In genomic region chr9:135244751-135245221, GRCh38 we compare ENCODE assay signal across 19 cellular contexts.
A peak's percentile ranks its signal among the peaks of the same experiment; 100 is the strongest.
DNase-seq lines count a peak whose midpoint lies in the region; ATAC-seq, FAIRE-seq and TF ChIP-seq lines count a peak whose summit lies in the region.
"Had no signal": no experiment of that assay in that cellular context is flagged by ENCODE, and none has a peak within 500 bp of the region (broad histone marks: within the 10 kb centered on the region; RNA-seq: fewer than 3 reads in every experiment).

No MANE protein-coding gene starts in this region.

- peak overlapping the region; percentile 87; the same call in 1 of the 2 replicates for H3K27ac Mint-ChIP-seq in WTC11
- H3K27ac Mint-ChIP-seq: activated CD4-positive, alpha-beta memory T cell treated with anti-CD3 and anti-CD28 coated beads for 36 hours; activated naive CD8-positive, alpha-beta T cell treated with anti-CD3 and anti-CD28 coated beads, Interleukin-2, amount 50 U/mL, for 24 hours; activated T-helper 1 cell treated with anti-CD3 and anti-CD28 coated beads, Interleukin-12 subunit alpha, Interleukin-12 subunit beta, Interleukin-2, Interleukin-4 antibody, amounts not matched to agents 30 ng/mL and 10 ng/mL and 1 ng/mL, durations not matched to agents 14 hours and 24 hours and 36 hours; stimulated activated effector memory CD8-positive, alpha-beta T cell treated with anti-CD3 and anti-CD28 coated beads, Interleukin-12 subunit alpha, Interleukin-12 subunit beta, amount 100 ng/mL, for 72 hours; type B pancreatic cell had no signal

- H3K36me3 Mint-ChIP-seq in WTC11 = no peaks in the 10 kb centered on the region
- H3K36me3 Mint-ChIP-seq: activated CD4-positive, alpha-beta memory T cell treated with anti-CD3 and anti-CD28 coated beads for 36 hours; stimulated activated effector memory CD8-positive, alpha-beta T cell treated with anti-CD3 and anti-CD28 coated beads, Interleukin-12 subunit alpha, Interleukin-12 subunit beta, amount 100 ng/mL, for 72 hours; type B pancreatic cell had no signal

- no peaks in the 10 kb centered on the region; the same call in 1 of the 2 replicates for H3K27me3 Mint-ChIP-seq in WTC11 (ENCODE audit: low read depth)

- TF ChIP-seq CTCF in WTC11 (IDR thresholded peaks at IDR 0.05) (no peak), kidney (IDR thresholded peaks at IDR 0.05; ENCODE audit: borderline replicate concordance, extremely low read depth, insufficient read depth) (no peak)

- H3K36me3 ChIP-seq in kidney (ENCODE audit: control insufficient read depth in 1 of 2, insufficient read depth in 2 of 2, low read length in 2 of 2) = no peaks in the 10 kb centered on the region

- POLR2A ChIA-PET in WTC11 (lab: Charles Lee) = no interaction called here

- no peak overlapping the region for H3K27ac ChIP-seq in kidney (ENCODE audit: low read depth in 2 of 2, low read length in 2 of 2)
- peak overlapping the region; percentile 72 for H3K27ac ChIP-seq in temporal lobe (ENCODE audit: low read depth, low read length)
- H3K27ac ChIP-seq: 22Rv1, C4-2B, PC-9 had no signal

- peak; percentile 43 for DNase-seq in NCI-H2029 (lab: John Stamatoyannopoulos, UW)
- no peak for DNase-seq in NCI-H2029 treated with DMSO at 0.1 percent for 48 hours (lab: John Stamatoyannopoulos, UW)
- no peak for DNase-seq in WTC11 (ENCODE audit: low spot score)
- peak; percentile 49 for DNase-seq in kidney
- no peak for DNase-seq in urothelium cell line (ENCODE audit: low spot score)
- DNase-seq: activated CD4-positive, alpha-beta memory T cell treated with anti-CD3 and anti-CD28 coated beads for 36 hours; activated naive CD8-positive, alpha-beta T cell treated with anti-CD3 and anti-CD28 coated beads, Interleukin-2, amount 50 U/mL, for 24 hours; hippocampal formation; Kasumi-1; PC-9 had no signal

- ATAC-seq in WTC11 (no peak), HG03565 (IDR thresholded peaks at IDR 0.05; ENCODE audit: unreplicated experiment) (no peak), SK-N-SH treated with all-trans-retinoic acid at 6 μM for 48 hours (no peak)
- ATAC-seq: activated naive CD8-positive, alpha-beta T cell treated with anti-CD3 and anti-CD28 coated beads, Interleukin-2, amount 50 U/mL, for 24 hours; stimulated activated effector memory CD8-positive, alpha-beta T cell treated with anti-CD3 and anti-CD28 coated beads, Interleukin-12 subunit alpha, Interleukin-12 subunit beta, amount 100 ng/mL, for 72 hours had no signal

- intact Hi-C loops in kidney (cut with DNase I) = no loop called here

- no peak overlapping the region for H3K4me3 Mint-ChIP-seq in WTC11
- H3K4me3 Mint-ChIP-seq: activated CD4-positive, alpha-beta memory T cell treated with anti-CD3 and anti-CD28 coated beads for 36 hours; activated naive CD8-positive, alpha-beta T cell treated with anti-CD3 and anti-CD28 coated beads, Interleukin-2, amount 50 U/mL, for 24 hours; activated T-helper 1 cell treated with anti-CD3 and anti-CD28 coated beads, Interleukin-12 subunit alpha, Interleukin-12 subunit beta, Interleukin-2, Interleukin-4 antibody, amounts not matched to agents 30 ng/mL and 10 ng/mL and 1 ng/mL, durations not matched to agents 14 hours and 24 hours and 36 hours; stimulated activated effector memory CD8-positive, alpha-beta T cell treated with anti-CD3 and anti-CD28 coated beads, Interleukin-12 subunit alpha, Interleukin-12 subunit beta, amount 100 ng/mL, for 72 hours; type B pancreatic cell had no signal

- H3K4me1 ChIP-seq in kidney (ENCODE audit: control insufficient read depth in 1 of 2, insufficient read depth in 1 of 2, low read depth in 1 of 2, low read length in 2 of 2) = no peaks in the 10 kb centered on the region

- peaks cover 9% of the 10 kb centered on the region; the same call in 1 of the 2 replicates for H3K4me1 Mint-ChIP-seq in WTC11
- H3K4me1 Mint-ChIP-seq: activated naive CD8-positive, alpha-beta T cell treated with anti-CD3 and anti-CD28 coated beads, Interleukin-2, amount 50 U/mL, for 24 hours; stimulated activated effector memory CD8-positive, alpha-beta T cell treated with anti-CD3 and anti-CD28 coated beads, Interleukin-12 subunit alpha, Interleukin-12 subunit beta, amount 100 ng/mL, for 72 hours had no signal

- no peaks in the 10 kb centered on the region for H3K9me3 ChIP-seq in kidney (ENCODE audit: control insufficient read depth in 1 of 2, low read length in 2 of 2)

- H3K9ac ChIP-seq in kidney (ENCODE audit: low read length in 2 of 2) = no peak overlapping the region

- FAIRE-seq in kidney (lab: Jason Lieb, UNC) (no peak), urothelium cell line (lab: Jason Lieb, UNC) (no peak)

- CTCF ChIA-PET in WTC11 (lab: Charles Lee) = no interaction called here

- H3K9me3 Mint-ChIP-seq in WTC11 = no peaks in the 10 kb centered on the region
- H3K9me3 Mint-ChIP-seq: activated CD4-positive, alpha-beta memory T cell treated with anti-CD3 and anti-CD28 coated beads for 36 hours; activated naive CD8-positive, alpha-beta T cell treated with anti-CD3 and anti-CD28 coated beads, Interleukin-2, amount 50 U/mL, for 24 hours; activated T-helper 1 cell treated with anti-CD3 and anti-CD28 coated beads, Interleukin-12 subunit alpha, Interleukin-12 subunit beta, Interleukin-2, Interleukin-4 antibody, amounts not matched to agents 30 ng/mL and 10 ng/mL and 1 ng/mL, durations not matched to agents 14 hours and 24 hours and 36 hours; stimulated activated effector memory CD8-positive, alpha-beta T cell treated with anti-CD3 and anti-CD28 coated beads, Interleukin-12 subunit alpha, Interleukin-12 subunit beta, amount 100 ng/mL, for 72 hours; type B pancreatic cell had no signal

- H3K4me3 ChIP-seq in kidney (ENCODE audit: low read length in 2 of 2) = no peak overlapping the region
- H3K4me3 ChIP-seq: PC-9, smooth muscle cell had no signal

TF ChIP-seq in WTC11, 78 proteins besides CTCF, POLR2A, EP300 and RAD21 (continues in another document):
- TF ChIP-seq E2F4 (CRISPR knock-in tag; IDR thresholded peaks at IDR 0.05; ENCODE audit: borderline replicate concordance, low read depth) = no peak
- TF ChIP-seq TP53 (CRISPR knock-in tag; IDR thresholded peaks at IDR 0.05) = no peak
- no peak for TF ChIP-seq ZNF263 (CRISPR knock-in tag; IDR thresholded peaks at IDR 0.05; ENCODE audit: low read depth)
- no peak for TF ChIP-seq ZNF671 (CRISPR knock-in tag; IDR thresholded peaks at IDR 0.05)
- TF ChIP-seq FOXP1 (CRISPR knock-in tag; IDR thresholded peaks at IDR 0.05; ENCODE audit: borderline replicate concordance) = no peak
- no peak for TF ChIP-seq ZNF423 (CRISPR knock-in tag; IDR thresholded peaks at IDR 0.05)
- TF ChIP-seq CREM (CRISPR knock-in tag; IDR thresholded peaks at IDR 0.05) = no peak
- TF ChIP-seq CDX4 (CRISPR knock-in tag; IDR thresholded peaks at IDR 0.05; ENCODE audit: borderline replicate concordance) = no peak

TF ChIP-seq in SK-N-SH treated with all-trans-retinoic acid at 6 μM for 48 hours, 23 proteins besides CTCF, POLR2A, EP300 and RAD21:
- TF ChIP-seq ZC3H10 (CRISPR knock-in tag; IDR thresholded peaks at IDR 0.05) = no peak
- TF ChIP-seq TCF4 (CRISPR knock-in tag; IDR thresholded peaks at IDR 0.05; ENCODE audit: borderline replicate concordance) = no peak
- no peak for TF ChIP-seq BACH2 (CRISPR knock-in tag; IDR thresholded peaks at IDR 0.05; ENCODE audit: borderline replicate concordance)
- TF ChIP-seq, protein P1, sequence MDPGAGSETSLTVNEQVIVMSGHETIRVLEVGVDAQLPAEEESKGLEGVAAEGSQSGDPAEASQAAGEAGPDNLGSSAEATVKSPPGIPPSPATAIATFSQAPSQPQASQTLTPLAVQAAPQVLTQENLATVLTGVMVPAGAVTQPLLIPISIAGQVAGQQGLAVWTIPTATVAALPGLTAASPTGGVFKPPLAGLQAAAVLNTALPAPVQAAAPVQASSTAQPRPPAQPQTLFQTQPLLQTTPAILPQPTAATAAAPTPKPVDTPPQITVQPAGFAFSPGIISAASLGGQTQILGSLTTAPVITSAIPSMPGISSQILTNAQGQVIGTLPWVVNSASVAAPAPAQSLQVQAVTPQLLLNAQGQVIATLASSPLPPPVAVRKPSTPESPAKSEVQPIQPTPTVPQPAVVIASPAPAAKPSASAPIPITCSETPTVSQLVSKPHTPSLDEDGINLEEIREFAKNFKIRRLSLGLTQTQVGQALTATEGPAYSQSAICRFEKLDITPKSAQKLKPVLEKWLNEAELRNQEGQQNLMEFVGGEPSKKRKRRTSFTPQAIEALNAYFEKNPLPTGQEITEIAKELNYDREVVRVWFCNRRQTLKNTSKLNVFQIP (CRISPR knock-in tag; IDR thresholded peaks at IDR 0.05; ENCODE audit: borderline replicate concordance, low read depth) = no peak
- TF ChIP-seq CSRNP3 (CRISPR knock-in tag; IDR thresholded peaks at IDR 0.05) = no peak
TF ChIP-seq in SK-N-SH treated with all-trans-retinoic acid at 6 μM for 48 hours: peak in this region for 0.

Comparison
In these comparisons a context has a peak if more than half of its experiments do, and no peak if none do; other contexts are left out.
1. DNase-seq: peak in NCI-H2029 (single experiment) and kidney (single experiment); none in NCI-H2029 treated with DMSO at 0.1 percent for 48 hours (single experiment), WTC11 (single experiment) and urothelium cell line (single experiment).